In genomic region chr1:61125263-61125662, GRCh38 we compare ENCODE assay signal across 18 cellular contexts. TPM values are rescaled to one million over a fixed set of nuclear protein-coding genes. Genes with fewer than 3 reads are reported as not detected.
A peak's percentile ranks its signal among the peaks of the same experiment; 100 is the strongest.
DNase-seq lines count a peak whose midpoint lies in the region; ATAC-seq and TF ChIP-seq lines count a peak whose summit lies in the region.
"Had no signal": no experiment of that assay in that cellular context is flagged by ENCODE, and none has a peak within 500 bp of the region (broad histone marks: within the 10 kb centered on the region; RNA-seq: fewer than 3 reads in every experiment).

No MANE protein-coding gene starts in this region.

- DNase-seq in NCI-H2196 treated with DMSO at 0.1 percent for 48 hours (lab: John Stamatoyannopoulos, UW; ENCODE audit: unreplicated experiment) (peak; percentile 28), ascending aorta (ENCODE audit: low spot score in 2 of 2) (no peak), right atrium auricular region (ENCODE audit: low spot score) (no peak)
- DNase-seq: activated CD4-positive, alpha-beta T cell treated with anti-CD3 and anti-CD28 coated beads, Interleukin-2, amount 10 ng/mL, durations not matched to agents 24 days and 14 days; activated naive CD8-positive, alpha-beta T cell treated with anti-CD3 and anti-CD28 coated beads for 36 hours; central memory CD4-positive, alpha-beta T cell; NCI-H1417 treated with DMSO at 0.1 percent for 48 hours; small intestine; T-helper 9 cell; transverse colon had no signal

- H3K27ac ChIP-seq in ascending aorta, result peak overlapping the region in 1 of 2 donors; percentile 5
- H3K27ac ChIP-seq in right atrium auricular region, result peak overlapping the region; percentile 52 to 85
- peak overlapping the region; percentile 6 for H3K27ac ChIP-seq in subcutaneous abdominal adipose tissue (ENCODE audit: low read depth, low read length)
- H3K27ac ChIP-seq: KMS-11, neutrophil, SJSA1 had no signal

- H3K4me1 ChIP-seq in ascending aorta (peaks cover 11 to 29% of the 10 kb centered on the region in 2 donors), right atrium auricular region (peaks cover 0 to 56% of the 10 kb centered on the region in 2 donors), subcutaneous abdominal adipose tissue (ENCODE audit: control insufficient read depth in 5 of 5, insufficient read depth in 5 of 5, low read length in 5 of 5) (peaks cover 6 to 45% (median 27%) of the 10 kb centered on the region in 5 donors)
- H3K4me1 ChIP-seq: BE2C, SJSA1 had no signal

- H3K9ac ChIP-seq in subcutaneous abdominal adipose tissue (ENCODE audit: low read length in 5 of 5), result no peak overlapping the region
- H3K9ac ChIP-seq: KMS-11 had no signal

- ATAC-seq in GM18519 (IDR thresholded peaks at IDR 0.05; ENCODE audit: low FRiP score, unreplicated experiment) (no peak), HG03095 (IDR thresholded peaks at IDR 0.05; ENCODE audit: unreplicated experiment) (no peak), HG02571 (IDR thresholded peaks at IDR 0.05; ENCODE audit: unreplicated experiment) (no peak)

- H3K27me3 ChIP-seq in ascending aorta (no peaks in the 10 kb centered on the region), right atrium auricular region (no peaks in the 10 kb centered on the region), subcutaneous abdominal adipose tissue (ENCODE audit: control insufficient read depth in 5 of 5, insufficient read depth in 4 of 5, low read length in 5 of 5) (no peaks in the 10 kb centered on the region)
- H3K27me3 ChIP-seq: BE2C, neutrophil, SJSA1, transverse colon had no signal

- H3K36me3 ChIP-seq in ascending aorta, result no peaks in the 10 kb centered on the region
- H3K36me3 ChIP-seq in right atrium auricular region, result no peaks in the 10 kb centered on the region
- no peaks in the 10 kb centered on the region for H3K36me3 ChIP-seq in subcutaneous abdominal adipose tissue (ENCODE audit: control insufficient read depth in 5 of 5, insufficient read depth in 5 of 5, low read length in 5 of 5)
- H3K36me3 ChIP-seq: BE2C, neutrophil, SJSA1, transverse colon had no signal

- TF ChIP-seq CTCF in ascending aorta (IDR thresholded peaks at IDR 0.05) (no peak), right atrium auricular region (IDR thresholded peaks at IDR 0.05) (no peak)

- H3K4me3 ChIP-seq in ascending aorta, result peak overlapping the region; percentile 14 to 20
- no peak overlapping the region for H3K4me3 ChIP-seq in right atrium auricular region
- no peak overlapping the region for H3K4me3 ChIP-seq in subcutaneous abdominal adipose tissue (ENCODE audit: low read depth in 1 of 5, low read length in 5 of 5)
- H3K4me3 ChIP-seq: SJSA1, transverse colon had no signal

- H3K9me3 ChIP-seq in ascending aorta (no peaks in the 10 kb centered on the region), right atrium auricular region (no peaks in the 10 kb centered on the region), subcutaneous abdominal adipose tissue (ENCODE audit: control insufficient read depth in 5 of 5, low read length in 5 of 5) (no peaks in the 10 kb centered on the region)
- H3K9me3 ChIP-seq: BE2C, neutrophil, SJSA1, transverse colon had no signal

- intact Hi-C loops in ascending aorta (cut with DNase I), result no loop called here

RNA-seq across cellular contexts. Expression of gene NFIA, which starts 42.9 kb away (rescaled TPM):
- total RNA-seq in ascending aorta (52.0 TPM), right atrium auricular region (10 to 100 TPM; 75.3 to 81.3 TPM)

Comparison
In these comparisons a context has a peak if more than half of its experiments do, and no peak if none do; other contexts are left out.
1. H3K4me3 ChIP-seq: peak in ascending aorta (2 of 2); none in right atrium auricular region (0 of 2) and subcutaneous abdominal adipose tissue (0 of 5).